ENCODE assay signal across 1 cellular context in genomic region chr6:44122821-44123220, GRCh38.
A peak's percentile ranks its signal among the peaks of the same experiment; 100 is the strongest.
TF ChIP-seq lines count a peak whose summit lies in the region.

No MANE protein-coding gene starts in this region.

TF ChIP-seq in GM12878, 131 proteins besides CTCF, POLR2A, EP300 and RAD21 (continued from another document):
- TF ChIP-seq SKIL (IDR thresholded peaks at IDR 0.05; ENCODE audit: low read depth, poor library complexity, severe bottlenecking) (peak; percentile 30), ZBTB40 (IDR thresholded peaks at IDR 0.05; ENCODE audit: borderline replicate concordance) (no peak), NR2C2 (IDR thresholded peaks at IDR 0.05; ENCODE audit: borderline replicate concordance, control insufficient read depth, insufficient read length, low read depth) (no peak), HDGF (IDR thresholded peaks at IDR 0.05) (no peak), ATF3 (IDR thresholded peaks at IDR 0.05; ENCODE audit: borderline replicate concordance, extremely low read depth, low read depth, low read length) (no peak), MXI1 (IDR thresholded peaks at IDR 0.05; ENCODE audit: low read depth, low read length) (no peak), POU2F2 (IDR thresholded peaks at IDR 0.05; ENCODE audit: borderline replicate concordance, low read depth, low read length) (no peak), BCLAF1 (IDR thresholded peaks at IDR 0.05) (no peak), PKNOX1 (IDR thresholded peaks at IDR 0.05) (no peak), NFXL1 (IDR thresholded peaks at IDR 0.05; ENCODE audit: borderline replicate concordance) (no peak), SMC3 (IDR thresholded peaks at IDR 0.05; ENCODE audit: borderline replicate concordance, low read length) (no peak), ZNF592 (IDR thresholded peaks at IDR 0.05) (no peak), ZNF384 (IDR thresholded peaks at IDR 0.05; ENCODE audit: borderline replicate concordance, low read depth, low read length) (no peak), SMAD1 (IDR thresholded peaks at IDR 0.05; ENCODE audit: low read depth, partially characterized antibody) (no peak), E2F8 (IDR thresholded peaks at IDR 0.05; ENCODE audit: low read depth, partially characterized antibody) (no peak), HCFC1 (IDR thresholded peaks at IDR 0.05; ENCODE audit: low read length) (no peak), FOXM1 (IDR thresholded peaks at IDR 0.05; ENCODE audit: low read depth, low read length) (no peak), KDM1A (IDR thresholded peaks at IDR 0.05; ENCODE audit: borderline replicate concordance) (no peak), RUNX3 (IDR thresholded peaks at IDR 0.05; ENCODE audit: low read length) (peak; percentile 75), SUZ12 (IDR thresholded peaks at IDR 0.05; ENCODE audit: unreplicated experiment) (no peak), TCF12 (IDR thresholded peaks at IDR 0.05; ENCODE audit: low read depth, low read length) (no peak), CHD2 (IDR thresholded peaks at IDR 0.05; ENCODE audit: borderline replicate concordance, low read depth, low read length) (no peak), NFYA (IDR thresholded peaks at IDR 0.05; ENCODE audit: borderline replicate concordance, low read depth, low read length) (no peak), CHD1 (IDR thresholded peaks at IDR 0.05; ENCODE audit: low read depth, low read length) (no peak), NR2C1 (IDR thresholded peaks at IDR 0.05) (no peak), IKZF2 (IDR thresholded peaks at IDR 0.05) (peak; percentile 79 to 80), IKZF1 (conservative IDR thresholded peaks at IDR 0.05) (peak; percentile 55)
